ENCODE assay signal across 2 cellular contexts in genomic region chr14:76773956-76774355, GRCh38.
TF ChIP-seq lines count a peak whose summit lies in the region.

No MANE protein-coding gene starts in this region.

TF ChIP-seq in endothelial cell of umbilical vein, 7 proteins besides CTCF, POLR2A, EP300 and RAD21:
- TF ChIP-seq POLR2AphosphoS5 (IDR thresholded peaks at IDR 0.05; ENCODE audit: insufficient read depth, low read depth, low read length) (no peak), GATA2 (IDR thresholded peaks at IDR 0.05; ENCODE audit: insufficient read depth, insufficient read length, low read depth, low read length) (no peak), MAX (IDR thresholded peaks at IDR 0.05; ENCODE audit: insufficient read depth, insufficient read length) (no peak), FOS (IDR thresholded peaks at IDR 0.05; ENCODE audit: borderline replicate concordance, insufficient read depth, low read length) (no peak), MYC (IDR thresholded peaks at IDR 0.05; ENCODE audit: low read depth, low read length) (no peak), JUN (IDR thresholded peaks at IDR 0.05; ENCODE audit: borderline replicate concordance, insufficient read depth, insufficient read length, low read depth) (no peak), EZH2 (IDR thresholded peaks at IDR 0.05; ENCODE audit: borderline replicate concordance, low read depth, low read length, severe bottlenecking) (no peak)

TF ChIP-seq in GM12891, 5 proteins besides CTCF, POLR2A, EP300 and RAD21:
- TF ChIP-seq POLR2AphosphoS5 (IDR thresholded peaks at IDR 0.05; ENCODE audit: low read depth, low read length): no peak
- no peak for TF ChIP-seq PAX5 (IDR thresholded peaks at IDR 0.05; ENCODE audit: insufficient read depth, low read length, severe bottlenecking)
- TF ChIP-seq TAF1 (IDR thresholded peaks at IDR 0.05; ENCODE audit: low read depth, low read length): no peak
- TF ChIP-seq POU2F2 (IDR thresholded peaks at IDR 0.05; ENCODE audit: low read depth, low read length): no peak
- TF ChIP-seq SPI1 (IDR thresholded peaks at IDR 0.05; ENCODE audit: low read depth, low read length): no peak
